In genomic region chr12:120928864-120929652, GRCh38 we compare ENCODE assay signal across 1 cellular context.
A peak's percentile ranks its signal among the peaks of the same experiment; 100 is the strongest.
TF ChIP-seq lines count a peak whose summit lies in the region.

No MANE protein-coding gene starts in this region.

TF ChIP-seq in H1, 55 proteins besides CTCF, POLR2A, EP300 and RAD21:
- 0 out of 2 replicates have a peak, but pooled peaks have one; percentile 37 for TF ChIP-seq JUN (IDR thresholded peaks at IDR 0.05; ENCODE audit: low read depth, low read length)
- TF ChIP-seq ASH2L (IDR thresholded peaks at IDR 0.05; ENCODE audit: low read length): peak; percentile 98
- no peak for TF ChIP-seq CHD7 (IDR thresholded peaks at IDR 0.05; ENCODE audit: insufficient replicate concordance, low read length)
- TF ChIP-seq RBBP5 (IDR thresholded peaks at IDR 0.05; ENCODE audit: borderline replicate concordance, low read depth, low read length): peak; percentile 100
- TF ChIP-seq SP1 (IDR thresholded peaks at IDR 0.05; ENCODE audit: low read depth, low read length): peak; percentile 79
- 0 out of 2 replicates have a peak, but pooled peaks have one; percentile 11 for TF ChIP-seq CREB1 (IDR thresholded peaks at IDR 0.05)
- no peak for TF ChIP-seq ATF3 (IDR thresholded peaks at IDR 0.05; ENCODE audit: insufficient read depth, low read depth, low read length)
- TF ChIP-seq TEAD4 (IDR thresholded peaks at IDR 0.05; ENCODE audit: low read depth, low read length): peak; percentile 90
- no peak for TF ChIP-seq SIRT6 (IDR thresholded peaks at IDR 0.05; ENCODE audit: low read length)
- no peak for TF ChIP-seq CHD2 (IDR thresholded peaks at IDR 0.05; ENCODE audit: low read length)
- TF ChIP-seq ATF2 (IDR thresholded peaks at IDR 0.05; ENCODE audit: low read length): peak; percentile 85
- TF ChIP-seq SRF (IDR thresholded peaks at IDR 0.05; ENCODE audit: low read depth, low read length): no peak
